Comparison of ENCODE assay signal across 27 cellular contexts in the genomic region with DNA sequence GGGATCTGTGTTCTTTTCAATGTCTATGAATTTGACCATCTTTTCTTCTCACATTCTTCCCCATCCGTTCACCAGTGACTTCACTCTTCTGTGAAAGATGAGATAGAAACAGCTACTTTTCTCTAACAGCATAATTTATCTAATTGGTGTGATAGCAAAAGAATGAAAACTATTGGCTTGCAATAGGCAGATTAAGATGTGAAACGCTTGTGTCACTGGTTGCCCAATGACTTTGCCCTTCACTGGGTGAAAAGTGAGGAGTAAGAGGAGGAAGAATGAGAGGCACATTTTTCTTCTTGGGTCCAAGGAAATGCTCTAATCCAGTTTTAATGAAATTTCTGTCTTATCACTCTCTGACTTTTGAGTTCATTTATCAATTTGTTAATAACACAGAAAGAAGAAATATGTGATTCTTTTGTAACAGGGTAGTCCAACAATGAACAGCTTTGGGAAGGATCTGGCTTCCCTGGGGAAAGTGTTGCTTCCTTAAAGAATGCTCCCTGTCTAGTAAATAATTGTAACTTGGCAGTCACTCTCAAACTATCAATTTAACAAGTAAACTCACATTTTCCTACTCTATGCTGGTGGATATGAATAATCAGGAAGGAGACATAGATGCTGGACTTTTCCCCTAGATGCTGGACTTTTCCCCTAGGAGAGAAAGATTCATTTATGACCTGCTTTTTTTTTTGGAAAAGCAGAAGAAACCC. TPM values are rescaled to one million over a fixed set of nuclear protein-coding genes. Genes with fewer than 3 reads are reported as not detected.
"Had no signal": no experiment of that assay in that cellular context is flagged by ENCODE, and none has a peak within 500 bp of the region (broad histone marks: within the 10 kb centered on the region; RNA-seq: fewer than 3 reads in every experiment).

No MANE protein-coding gene starts in this region.

- ATAC-seq: foreskin keratinocyte; heart right ventricle; naive thymus-derived CD4-positive, alpha-beta T cell had no signal

- H3K9me3 Mint-ChIP-seq: activated naive CD4-positive, alpha-beta T cell treated with anti-CD3 and anti-CD28 coated beads, Interleukin-2, amount 10 ng/mL, durations not matched to agents 7 days and 5 days; activated naive CD8-positive, alpha-beta T cell treated with anti-CD3 and anti-CD28 coated beads, Interleukin-2, amount 10 ng/mL, durations not matched to agents 7 days and 5 days; central memory CD8-positive, alpha-beta T cell; dendritic cell treated with granulocyte-macrophage colony-stimulating factor and Interleukin-4, amounts not matched to agents 40 ng/mL and 50 ng/mL, for 4 days; naive thymus-derived CD4-positive, alpha-beta T cell had no signal

- H3K9ac ChIP-seq: parathyroid adenoma had no signal

- H3K36me3 Mint-ChIP-seq: activated naive CD4-positive, alpha-beta T cell treated with anti-CD3 and anti-CD28 coated beads, Interleukin-2, amount 10 ng/mL, durations not matched to agents 7 days and 5 days; activated naive CD8-positive, alpha-beta T cell treated with anti-CD3 and anti-CD28 coated beads, Interleukin-2, amount 10 ng/mL, durations not matched to agents 7 days and 5 days had no signal

- H3K79me2 ChIP-seq: parathyroid adenoma had no signal

- H3K4me3 Mint-ChIP-seq: activated naive CD4-positive, alpha-beta T cell treated with anti-CD3 and anti-CD28 coated beads, Interleukin-2, amount 10 ng/mL, durations not matched to agents 7 days and 5 days; activated naive CD8-positive, alpha-beta T cell treated with anti-CD3 and anti-CD28 coated beads, Interleukin-2, amount 10 ng/mL, durations not matched to agents 7 days and 5 days; central memory CD8-positive, alpha-beta T cell; dendritic cell treated with granulocyte-macrophage colony-stimulating factor and Interleukin-4, amounts not matched to agents 40 ng/mL and 50 ng/mL, for 4 days; naive thymus-derived CD4-positive, alpha-beta T cell had no signal

- H3K36me3 ChIP-seq: breast epithelium, esophagus squamous epithelium, heart right ventricle, right atrium auricular region, thoracic aorta, upper lobe of left lung had no signal

- H3K27me3 Mint-ChIP-seq: activated naive CD4-positive, alpha-beta T cell treated with anti-CD3 and anti-CD28 coated beads, Interleukin-2, amount 10 ng/mL, durations not matched to agents 7 days and 5 days; activated naive CD8-positive, alpha-beta T cell treated with anti-CD3 and anti-CD28 coated beads, Interleukin-2, amount 10 ng/mL, durations not matched to agents 7 days and 5 days; central memory CD8-positive, alpha-beta T cell; dendritic cell treated with granulocyte-macrophage colony-stimulating factor and Interleukin-4, amounts not matched to agents 40 ng/mL and 50 ng/mL, for 4 days; naive thymus-derived CD4-positive, alpha-beta T cell had no signal

- H3K4me3 ChIP-seq: breast epithelium, esophagus squamous epithelium, heart right ventricle, right atrium auricular region, thoracic aorta, upper lobe of left lung had no signal

- H3K4me1 ChIP-seq: breast epithelium, esophagus squamous epithelium, parathyroid adenoma, right atrium auricular region, upper lobe of left lung had no signal

- DNase-seq: activated CD4-positive, alpha-beta T cell treated with anti-CD3 and anti-CD28 coated beads for 4 hours; activated CD4-positive, alpha-beta T cell treated with anti-CD3 and anti-CD28 coated beads, Interleukin-2, amount 50 U/mL, for 4 hours; activated CD8-positive, alpha-beta memory T cell treated with anti-CD3 and anti-CD28 coated beads, Interleukin-2, amount 50 U/mL, for 4 hours; activated gamma-delta T cell; activated naive CD4-positive, alpha-beta T cell treated with anti-CD3 and anti-CD28 coated beads, Interleukin-2, amount 10 ng/mL, durations not matched to agents 7 days and 5 days; activated naive CD8-positive, alpha-beta T cell treated with anti-CD3 and anti-CD28 coated beads, Interleukin-2, amount 10 ng/mL, durations not matched to agents 7 days and 5 days; activated T-cell treated with anti-CD3 and anti-CD28 coated beads, Interleukin-2, amount 50 U/mL, for 1 hour; amygdala; effector CD4-positive, alpha-beta T cell; esophagus squamous epithelium; foreskin keratinocyte; heart right ventricle; midbrain; naive thymus-derived CD4-positive, alpha-beta T cell; stimulated activated CD4-positive, alpha-beta T cell treated with anti-CD3 and anti-CD28 coated beads, Interleukin-2, amount 100 ng/mL, for 48 hours; stimulated activated naive CD4-positive, alpha-beta T cell treated with Interleukin-2 at 50 U/mL for 16 hours; T-helper 1 cell; upper lobe of left lung had no signal

- H3K4me1 Mint-ChIP-seq: activated naive CD4-positive, alpha-beta T cell treated with anti-CD3 and anti-CD28 coated beads, Interleukin-2, amount 10 ng/mL, durations not matched to agents 7 days and 5 days; activated naive CD8-positive, alpha-beta T cell treated with anti-CD3 and anti-CD28 coated beads, Interleukin-2, amount 10 ng/mL, durations not matched to agents 7 days and 5 days; central memory CD8-positive, alpha-beta T cell; naive thymus-derived CD4-positive, alpha-beta T cell had no signal

- H3K9me3 ChIP-seq: breast epithelium, esophagus squamous epithelium, heart right ventricle, right atrium auricular region, thoracic aorta, upper lobe of left lung had no signal

- H3K27me3 ChIP-seq: breast epithelium, esophagus squamous epithelium, foreskin keratinocyte, heart right ventricle, right atrium auricular region, upper lobe of left lung had no signal

- H3K27ac Mint-ChIP-seq: activated naive CD4-positive, alpha-beta T cell treated with anti-CD3 and anti-CD28 coated beads, Interleukin-2, amount 10 ng/mL, durations not matched to agents 7 days and 5 days; activated naive CD8-positive, alpha-beta T cell treated with anti-CD3 and anti-CD28 coated beads, Interleukin-2, amount 10 ng/mL, durations not matched to agents 7 days and 5 days; dendritic cell treated with granulocyte-macrophage colony-stimulating factor and Interleukin-4, amounts not matched to agents 40 ng/mL and 50 ng/mL, for 4 days; naive thymus-derived CD4-positive, alpha-beta T cell had no signal

- H3K27ac ChIP-seq: breast epithelium, epithelial cell of prostate, esophagus squamous epithelium, foreskin keratinocyte, heart right ventricle, parathyroid adenoma, right atrium auricular region, thoracic aorta, upper lobe of left lung, VCaP had no signal

- H2AFZ ChIP-seq: parathyroid adenoma had no signal

RNA-seq across cellular contexts. Expression of a gene that starts 47.5 kb away (rescaled TPM):
- total RNA-seq: activated CD8-positive, alpha-beta memory T cell treated with anti-CD3 and anti-CD28 coated beads for 36 hours; activated naive CD8-positive, alpha-beta T cell treated with anti-CD3 and anti-CD28 coated beads, Interleukin-2, amount 10 ng/mL, durations not matched to agents 7 days and 5 days had no signal
